Comparison of ENCODE assay signal across 19 cellular contexts in genomic region chr1:232316864-232317263, GRCh38.
"Had no signal": no experiment of that assay in that cellular context is flagged by ENCODE, and none has a peak within 500 bp of the region (broad histone marks: within the 10 kb centered on the region; RNA-seq: fewer than 3 reads in every experiment).

No MANE protein-coding gene starts in this region.

- H3K9me3 ChIP-seq: gastrocnemius medialis, left lung, sigmoid colon, upper lobe of left lung had no signal

- ATAC-seq: activated CD8-positive, alpha-beta T cell treated with anti-CD3 and anti-CD28 coated beads, Interleukin-2, amount 10 ng/mL, durations not matched to agents 7 days and 5 days; activated naive CD8-positive, alpha-beta T cell treated with anti-CD3 and anti-CD28 coated beads, Interleukin-2, amount 50 U/mL, for 24 hours; gastrocnemius medialis; left lung; natural killer cell had no signal

- H3K4me3 ChIP-seq: gastrocnemius medialis, left lung, sigmoid colon, upper lobe of left lung had no signal

- H3K27ac ChIP-seq: left lung, upper lobe of left lung had no signal

- H3K27ac Mint-ChIP-seq: activated CD8-positive, alpha-beta T cell treated with anti-CD3 and anti-CD28 coated beads, Interleukin-2, amount 10 ng/mL, durations not matched to agents 7 days and 5 days; activated naive CD8-positive, alpha-beta T cell treated with anti-CD3 and anti-CD28 coated beads, Interleukin-2, amount 50 U/mL, for 24 hours; activated T-helper 1 cell treated with anti-CD3 and anti-CD28 coated beads, Interleukin-12 subunit alpha, Interleukin-12 subunit beta, Interleukin-2, Interleukin-4 antibody, amounts not matched to agents 30 ng/mL and 10 ng/mL and 1 ng/mL, durations not matched to agents 14 hours and 24 hours and 36 hours; natural killer cell had no signal

- FAIRE-seq: keratinocyte had no signal

- H3K4me1 Mint-ChIP-seq: activated naive CD8-positive, alpha-beta T cell treated with anti-CD3 and anti-CD28 coated beads, Interleukin-2, amount 50 U/mL, for 24 hours; natural killer cell had no signal

- H3K27me3 Mint-ChIP-seq: activated naive CD8-positive, alpha-beta T cell treated with anti-CD3 and anti-CD28 coated beads, Interleukin-2, amount 50 U/mL, for 24 hours had no signal

- H3K27me3 ChIP-seq: gastrocnemius medialis, left lung, sigmoid colon, upper lobe of left lung had no signal

- H3K36me3 Mint-ChIP-seq: natural killer cell had no signal

- H3K4me1 ChIP-seq: left lung, upper lobe of left lung had no signal

- H3K9me3 Mint-ChIP-seq: activated naive CD8-positive, alpha-beta T cell treated with anti-CD3 and anti-CD28 coated beads, Interleukin-2, amount 50 U/mL, for 24 hours had no signal

- H3K36me3 ChIP-seq: gastrocnemius medialis, left lung, sigmoid colon, upper lobe of left lung had no signal

- DNase-seq: activated CD4-positive, alpha-beta T cell treated with anti-CD3 and anti-CD28 coated beads for 4 hours; activated CD8-positive, alpha-beta memory T cell treated with anti-CD3 and anti-CD28 coated beads, Interleukin-2, amount 50 U/mL, for 48 hours; activated CD8-positive, alpha-beta T cell treated with anti-CD3 and anti-CD28 coated beads, Interleukin-2, amount 10 ng/mL, durations not matched to agents 7 days and 5 days; activated naive CD4-positive, alpha-beta T cell; activated naive CD8-positive, alpha-beta T cell treated with anti-CD3 and anti-CD28 coated beads, Interleukin-2, amount 50 U/mL, for 24 hours; caudate nucleus; cortex of kidney; effector CD8-positive, alpha-beta T cell; gastrocnemius medialis; left lung; natural killer cell; nucleus accumbens; sigmoid colon; stimulated activated CD4-positive, alpha-beta T cell treated with anti-CD3 and anti-CD28 coated beads, Interleukin-2, amount 100 ng/mL, for 48 hours; stimulated activated naive CD4-positive, alpha-beta T cell treated with Interleukin-2 at 50 U/mL for 16 hours; T-helper 9 cell; upper lobe of left lung had no signal

- H3K4me3 Mint-ChIP-seq: activated CD8-positive, alpha-beta T cell treated with anti-CD3 and anti-CD28 coated beads, Interleukin-2, amount 10 ng/mL, durations not matched to agents 7 days and 5 days; activated naive CD8-positive, alpha-beta T cell treated with anti-CD3 and anti-CD28 coated beads, Interleukin-2, amount 50 U/mL, for 24 hours; activated T-helper 1 cell treated with anti-CD3 and anti-CD28 coated beads, Interleukin-12 subunit alpha, Interleukin-12 subunit beta, Interleukin-2, Interleukin-4 antibody, amounts not matched to agents 30 ng/mL and 10 ng/mL and 1 ng/mL, durations not matched to agents 14 hours and 24 hours and 36 hours; natural killer cell had no signal
